10 cellular contexts compared by ENCODE assay signal in genomic region chr9:124853605-124854143, GRCh38. TPM values are rescaled to one million over a fixed set of nuclear protein-coding genes. Genes with fewer than 3 reads are reported as not detected.
DNase-seq lines count a peak whose midpoint lies in the region; ATAC-seq and TF ChIP-seq lines count a peak whose summit lies in the region.
"Had no signal": no experiment of that assay in that cellular context is flagged by ENCODE, and none has a peak within 500 bp of the region (broad histone marks: within the 10 kb centered on the region; RNA-seq: fewer than 3 reads in every experiment).

No MANE protein-coding gene starts in this region.

- CTCF ChIA-PET in Calu3 (lab: Charles Lee), result interaction anchor here (0.6 to 4.0 kb wide), 12 partner anchors 8 to 433 kb away, joined by 3 to 80 read pairs (median 4); partner anchors contain the start of genes ARPC5L, NR6A1 and RPL35
- CTCF ChIA-PET in OCI-LY7 (lab: Charles Lee; ENCODE audit: unreplicated experiment), result interaction anchor here (0.8 to 1.1 kb wide), 2 partner anchors 79 to 82 kb away, joined by 3 to 5 read pairs; partner anchors contain the start of gene NR6A1

- POLR2A ChIA-PET in OCI-LY7 (lab: Charles Lee), result interaction anchor here (2.3 kb wide), 1 partner anchor 77 kb away, joined by 6 read pairs; the partner anchor contains the start of gene OLFML2A

- TF ChIP-seq CTCF in Calu3 (IDR thresholded peaks at IDR 0.05; ENCODE audit: unreplicated experiment), result no peak
- no peak for TF ChIP-seq CTCF in OCI-LY7 (conservative IDR thresholded peaks at IDR 0.05; ENCODE audit: low read length)
- TF ChIP-seq CTCF in esophagus muscularis mucosa (IDR thresholded peaks at IDR 0.05), result no peak
- no peak for TF ChIP-seq CTCF in ovary (IDR thresholded peaks at IDR 0.05)

- peaks cover under 1% of the 10 kb centered on the region; the same call in 1 of the 2 replicates for H3K79me2 ChIP-seq in OCI-LY7 (ENCODE audit: insufficient read depth, low read depth, low read length)

- H3K36me3 ChIP-seq in OCI-LY7 (ENCODE audit: insufficient read depth, low read length), result peaks cover 27% of the 10 kb centered on the region
- H3K36me3 ChIP-seq in esophagus muscularis mucosa, result peaks cover 15 to 33% (median 28%) of the 10 kb centered on the region in 4 donors
- no peaks in the 10 kb centered on the region for H3K36me3 ChIP-seq in ovary

- peaks cover 12% of the 10 kb centered on the region for H3K4me1 ChIP-seq in OCI-LY7 (ENCODE audit: insufficient read depth, low read length, poor library complexity, severe bottlenecking)
- peaks cover 24 to 32% (median 28%) of the 10 kb centered on the region in 4 donors for H3K4me1 ChIP-seq in esophagus muscularis mucosa
- peaks cover 4% of the 10 kb centered on the region for H3K4me1 ChIP-seq in ovary (ENCODE audit: insufficient read depth)

- no peak for TF ChIP-seq EP300 in esophagus muscularis mucosa (IDR thresholded peaks at IDR 0.05)
- no peak for TF ChIP-seq EP300 in ovary (IDR thresholded peaks at IDR 0.05)

- H3K4me1 Mint-ChIP-seq in Calu3 (ENCODE audit: low read depth, unreplicated experiment), result no peaks in the 10 kb centered on the region

- DNase-seq in Calu3 (no peak), OCI-LY7 (ENCODE audit: low spot score) (no peak), esophagus muscularis mucosa (ENCODE audit: extremely low spot score) (no peak), ovary (peak in 1 of 5 donors; percentile 22), ecto neural progenitor cell (ENCODE audit: low spot score) (no peak), NCI-H187 treated with DMSO at 0.1 percent for 48 hours (lab: John Stamatoyannopoulos, UW) (no peak)

- H3K4me3 Mint-ChIP-seq in Calu3 (ENCODE audit: low read depth, unreplicated experiment), result peak overlapping the region; percentile 66

- H3K9me2 ChIP-seq in OCI-LY7 (ENCODE audit: insufficient read depth, low read length), result no peaks in the 10 kb centered on the region

- no peaks in the 10 kb centered on the region for H3K27me3 ChIP-seq in esophagus muscularis mucosa
- H3K27me3 ChIP-seq in ovary, result no peaks in the 10 kb centered on the region

- 53% methylated on average over 9 of the region's 11 CpGs for WGBS in esophagus muscularis mucosa
- WGBS in ovary, 3 donors, result 50 to 57% (median 56%) methylated on average over 11 of the region's 11 CpGs

- H3K27me3 Mint-ChIP-seq in Calu3 (ENCODE audit: unreplicated experiment), result no peaks in the 10 kb centered on the region

- peak overlapping the region; percentile 72 for H3K4me2 ChIP-seq in OCI-LY7 (ENCODE audit: low read length)

- peak overlapping the region; percentile 27 for H3K27ac Mint-ChIP-seq in Calu3 (ENCODE audit: unreplicated experiment)

- H3K9me3 ChIP-seq in OCI-LY7 (ENCODE audit: low read length) (no peaks in the 10 kb centered on the region), esophagus muscularis mucosa (no peaks in the 10 kb centered on the region), ovary (no peaks in the 10 kb centered on the region)

- TF ChIP-seq POLR2A in esophagus muscularis mucosa (IDR thresholded peaks at IDR 0.05; ENCODE audit: low read depth), result no peak
- no peak for TF ChIP-seq POLR2A in ovary (IDR thresholded peaks at IDR 0.05)

- peaks cover 42% of the 10 kb centered on the region for H3K36me3 Mint-ChIP-seq in Calu3 (ENCODE audit: insufficient read depth, unreplicated experiment)

- no peaks in the 10 kb centered on the region for H4K20me1 ChIP-seq in OCI-LY7 (ENCODE audit: insufficient read depth, low read length)

- intact Hi-C loops in Calu3 (cut with micrococcal nuclease; ENCODE audit: unreplicated experiment) (loop anchor here (5.0 kb wide), 1 partner anchor 41 kb away; no protein-coding TSS in a partner anchor), OCI-LY7 (cut with micrococcal nuclease; ENCODE audit: unreplicated experiment) (loop anchor here (1.0 to 10.0 kb wide), 5 partner anchors 41 to 521 kb away; no protein-coding TSS in a partner anchor), esophagus muscularis mucosa (cut with DNase I) (loop anchor here (1.0 to 10.0 kb wide), 2 partner anchors 79 to 291 kb away; partner anchors contain the start of gene SCAI), ovary (cut with DNase I) (loop anchor here (1.0 to 10.0 kb wide), 6 partner anchors 77 to 239 kb away; no protein-coding TSS in a partner anchor)

- no peak for ATAC-seq in GM21515 (IDR thresholded peaks at IDR 0.05; ENCODE audit: unreplicated experiment)
- ATAC-seq in HG03354 (IDR thresholded peaks at IDR 0.05; ENCODE audit: poor library complexity, severe bottlenecking, unreplicated experiment), result no peak

- no TSS peak for BruUV-seq in Calu3 (replicated peaks; lab: Mats Ljungman, UMichigan)
- no TSS peak for BruUV-seq in OCI-LY7 (replicated peaks; lab: Mats Ljungman, UMichigan)

- H3K4me3 ChIP-seq in OCI-LY7 (ENCODE audit: low read depth, low read length, poor library complexity, severe bottlenecking), result peak overlapping the region; percentile 63
- peak overlapping the region; percentile 49 to 63 (median 55) for H3K4me3 ChIP-seq in esophagus muscularis mucosa
- H3K4me3 ChIP-seq in ovary, result peak overlapping the region; percentile 31

- no peaks in the 10 kb centered on the region for H3K9me3 Mint-ChIP-seq in Calu3 (ENCODE audit: low read depth, unreplicated experiment)

- peak overlapping the region; percentile 9; the same call in 1 of the 2 replicates for H2AFZ ChIP-seq in OCI-LY7 (ENCODE audit: low read length)

- H3K27ac ChIP-seq in OCI-LY7 (ENCODE audit: low read depth, low read length, poor library complexity, severe bottlenecking) (no peak overlapping the region), esophagus muscularis mucosa (replicated peaks in 1 of 4) (peak overlapping the region; percentile 53 to 68 (median 60)), ovary (peak overlapping the region; percentile 8 to 36)

RNA-seq across cellular contexts. Expression of gene WDR38, which starts 0.4 kb away (rescaled TPM):
- total RNA-seq in Calu3 (2022) (not detected in 2 replicates), OCI-LY7 (2022) (not detected in 2 replicates), esophagus muscularis mucosa (under 1 TPM in 1 of 4 donors, not detected in 3; 0.32 TPM), ovary (10 to 100 TPM in 1 of 7 donors, 1 to 10 TPM in 2, under 1 TPM in 1, not detected in 3; 0.94 to 22.5 (median 1.4) TPM)
- not detected in 2 replicates for total RNA-seq in OCI-LY7 (2014; rRNA removed; shearing (Covaris generic))
- not detected for polyA plus RNA-seq in ovary
- total RNA-seq: LHCN-M2 had no signal
- polyA plus RNA-seq: adipose tissue had no signal

RNA-seq across cellular contexts. Expression of gene RPL35, which starts 8.1 kb away (rescaled TPM):
- total RNA-seq in Calu3 (2022), result 718 and 736 TPM in 2 replicates
- 4,825 and 6,190 TPM in 2 replicates for total RNA-seq in OCI-LY7 (2014; rRNA removed; shearing (Covaris generic))
- total RNA-seq in OCI-LY7 (2022), result 1,679 and 1,713 TPM in 2 replicates
- total RNA-seq in esophagus muscularis mucosa, result 1,000 to 10,000 TPM; 1,125 to 3,077 (median 1,901) TPM
- 1,000 to 10,000 TPM; 1,648 to 7,796 (median 2,205) TPM for total RNA-seq in ovary
- polyA plus RNA-seq in ovary, result 1,000 to 10,000 TPM in 1 of 2 donors, 100 to 1,000 TPM in 1; 752 to 6,017 TPM

RNA-seq across cellular contexts. Expression of gene ARPC5L, which starts 8.3 kb away (rescaled TPM):
- total RNA-seq in Calu3 (2022), result 33.2 and 38.2 TPM in 2 replicates
- 70.0 and 74.0 TPM in 2 replicates for total RNA-seq in OCI-LY7 (2014; rRNA removed; shearing (Covaris generic))
- 91.5 and 107 TPM in 2 replicates for total RNA-seq in OCI-LY7 (2022)
- total RNA-seq in esophagus muscularis mucosa, result 10 to 100 TPM; 23.3 to 28.2 (median 26.7) TPM
- 10 to 100 TPM in 6 of 7 donors, 1 to 10 TPM in 1; 8.5 to 22.0 (median 16.6) TPM for total RNA-seq in ovary
- polyA plus RNA-seq in ovary, result 10 to 100 TPM; 15.1 to 27.0 TPM
